9 cellular contexts compared by ENCODE assay signal in genomic region chr3:142844339-142844977, GRCh38. TPM values are rescaled to one million over a fixed set of nuclear protein-coding genes. Genes with fewer than 3 reads are reported as not detected.
DNase-seq lines count a peak whose midpoint lies in the region; ATAC-seq and TF ChIP-seq lines count a peak whose summit lies in the region.
"Had no signal": no experiment of that assay in that cellular context is flagged by ENCODE, and none has a peak within 500 bp of the region (broad histone marks: within the 10 kb centered on the region; RNA-seq: fewer than 3 reads in every experiment).

No MANE protein-coding gene starts in this region.

- TF ChIP-seq POLR2A in lower leg skin (IDR thresholded peaks at IDR 0.05) = no peak

- peak; percentile 58 for ATAC-seq in GM19395 (IDR thresholded peaks at IDR 0.05; ENCODE audit: unreplicated experiment)

- no peaks in the 10 kb centered on the region for H3K9me3 Mint-ChIP-seq in Calu3 (ENCODE audit: low read depth, unreplicated experiment)
- H3K9me3 Mint-ChIP-seq in progenitor cell of endocrine pancreas (ENCODE audit: low read depth) = no peaks in the 10 kb centered on the region

- H3K4me1 Mint-ChIP-seq in Calu3 (ENCODE audit: low read depth, unreplicated experiment) (peaks cover 6% of the 10 kb centered on the region), progenitor cell of endocrine pancreas (ENCODE audit: low read depth) (no peaks in the 10 kb centered on the region)

- H3K36me3 Mint-ChIP-seq in Calu3 (ENCODE audit: insufficient read depth, unreplicated experiment) (no peaks in the 10 kb centered on the region), progenitor cell of endocrine pancreas (ENCODE audit: insufficient read depth) (no peaks in the 10 kb centered on the region)

- H3K27me3 Mint-ChIP-seq in Calu3 (ENCODE audit: unreplicated experiment) (no peaks in the 10 kb centered on the region), progenitor cell of endocrine pancreas (no peaks in the 10 kb centered on the region)

- TF ChIP-seq CTCF in Calu3 (IDR thresholded peaks at IDR 0.05; ENCODE audit: unreplicated experiment) (peak; percentile 55), cardiac fibroblast (IDR thresholded peaks at IDR 0.05; ENCODE audit: low read depth, low read length) (peak; percentile 70), progenitor cell of endocrine pancreas (IDR thresholded peaks at IDR 0.05; ENCODE audit: unreplicated experiment) (peak; percentile 52), lower leg skin (IDR thresholded peaks at IDR 0.05) (no peak)

- BruUV-seq in Calu3 (replicated peaks; lab: Mats Ljungman, UMichigan) = no TSS peak

- intact Hi-C loops in Calu3 (cut with micrococcal nuclease; ENCODE audit: unreplicated experiment) = loop anchor here (1.0 to 5.0 kb wide), 2 partner anchors 61 to 148 kb away; no protein-coding TSS in a partner anchor
- intact Hi-C loops in lower leg skin (cut with DNase I; ENCODE audit: low total_unique reads) = no loop called here

- peak; percentile 46 for DNase-seq in Calu3
- DNase-seq in NCI-H1105 treated with DMSO at 0.1 percent for 48 hours (lab: John Stamatoyannopoulos, UW) = peak; percentile 49
- DNase-seq in cardiac fibroblast (ENCODE audit: low read depth in 2 of 2) = peak; percentile 52 to 77
- DNase-seq in progenitor cell of endocrine pancreas (ENCODE audit: low spot score, unreplicated experiment) = no peak
- DNase-seq in lower leg skin (ENCODE audit: low spot score in 2 of 2) = no peak
- DNase-seq in COLO668 (lab: John Stamatoyannopoulos, UW; ENCODE audit: unreplicated experiment) = no peak
- DNase-seq in SHP77 (lab: John Stamatoyannopoulos, UW) = no peak

- WGBS in lower leg skin, 2 donors = 60 to 61% methylated on average over 4 of the region's 4 CpGs

- H3K4me3 ChIP-seq in cardiac fibroblast (replicated peaks in 1 of 2; ENCODE audit: low read depth in 2 of 2, low read length in 2 of 2) (no peak overlapping the region), lower leg skin (ENCODE audit: low read depth, poor library complexity, severe bottlenecking) (no peak overlapping the region)
- H3K4me3 ChIP-seq: skin epidermis had no signal

- CTCF ChIA-PET in Calu3 (lab: Charles Lee) = interaction anchor here (0.6 to 1.0 kb wide), 6 partner anchors 9 to 144 kb away, joined by 3 to 6 read pairs (median 3); partner anchors contain the start of gene PCOLCE2

- H3K4me3 Mint-ChIP-seq in Calu3 (ENCODE audit: low read depth, unreplicated experiment) (no peak overlapping the region), progenitor cell of endocrine pancreas (ENCODE audit: low read depth) (no peak overlapping the region)

- no peak overlapping the region for H3K27ac Mint-ChIP-seq in Calu3 (ENCODE audit: unreplicated experiment)
- no peak overlapping the region for H3K27ac Mint-ChIP-seq in progenitor cell of endocrine pancreas

RNA-seq across cellular contexts. Expression of gene PCOLCE2, which starts 44.4 kb away (rescaled TPM):
- total RNA-seq in Calu3 (2022) = 5.6 and 9.6 TPM in 2 replicates
- 2.0 and 2.2 TPM in 2 replicates for total RNA-seq in progenitor cell of endocrine pancreas
- 10 to 100 TPM; 10.4 to 17.1 (median 12.8) TPM for total RNA-seq in lower leg skin

Comparison
In these comparisons a context has a peak if more than half of its experiments do, and no peak if none do; other contexts are left out.
1. DNase-seq: peak in Calu3 (single experiment), NCI-H1105 treated with DMSO at 0.1 percent for 48 hours (single experiment) and cardiac fibroblast (2 of 2); none in progenitor cell of endocrine pancreas (single experiment), lower leg skin (0 of 2), COLO668 (single experiment) and SHP77 (0 of 2).
2. CTCF ChIP-seq: peak in Calu3 (single experiment), cardiac fibroblast (single experiment) and progenitor cell of endocrine pancreas (single experiment); none in lower leg skin (0 of 3).